23 cellular contexts compared by ENCODE assay signal in genomic region chr17:71501716-71502115, GRCh38.
DNase-seq lines count a peak whose midpoint lies in the region; FAIRE-seq lines count a peak whose summit lies in the region.
"Had no signal": no experiment of that assay in that cellular context is flagged by ENCODE, and none has a peak within 500 bp of the region (broad histone marks: within the 10 kb centered on the region; RNA-seq: fewer than 3 reads in every experiment).

No MANE protein-coding gene starts in this region.

- no peak overlapping the region for H3K4me3 ChIP-seq in H7 (ENCODE audit: insufficient read depth, low read depth, low read length)
- H3K4me3 ChIP-seq: BLaER1, HAP-1, SK-N-MC had no signal

- H3K36me3 ChIP-seq in H7 (replicated peaks; ENCODE audit: control insufficient read depth, insufficient read depth, low read length) = no peaks in the 10 kb centered on the region
- H3K36me3 ChIP-seq: BLaER1, HAP-1 had no signal

- FAIRE-seq in urothelium cell line (lab: Jason Lieb, UNC) = peak; percentile 9
- FAIRE-seq: GM12892 had no signal

- DNase-seq in NCI-H1092 treated with DMSO at 0.1 percent for 48 hours (lab: John Stamatoyannopoulos, UW) = peak; percentile 13
- DNase-seq in NCI-H1092 (lab: John Stamatoyannopoulos, UW) = no peak
- peak; percentile 94 for DNase-seq in NCI-H1694 treated with DMSO at 0.1 percent for 48 hours (lab: John Stamatoyannopoulos, UW)
- peak; percentile 75 for DNase-seq in RPMI7951 (ENCODE audit: low read depth)
- no peak for DNase-seq in urothelium cell line (ENCODE audit: low spot score)
- no peak for DNase-seq in hippocampal formation (lab: John Stamatoyannopoulos, UW)
- no peak for DNase-seq in H7
- no peak for DNase-seq in EL
- DNase-seq: 8988T; CD4-positive, CD25-positive, alpha-beta regulatory T cell; DMS79; GF-D8; MM.1S; NCI-H1436; NCI-H2081; NCI-H524 treated with DMSO at 0.1 percent for 48 hours; SHP77 treated with DMSO at 0.1 percent for 48 hours; T-helper 17 cell; T1000 had no signal

- no peaks in the 10 kb centered on the region for H3K27me3 ChIP-seq in H7 (ENCODE audit: control insufficient read depth, insufficient read depth, low read length)
- H3K27me3 ChIP-seq: BLaER1 had no signal

Comparison
In these comparisons a context has a peak if more than half of its experiments do, and no peak if none do; other contexts are left out.
1. DNase-seq: peak in NCI-H1092 treated with DMSO at 0.1 percent for 48 hours (single experiment), NCI-H1694 treated with DMSO at 0.1 percent for 48 hours (single experiment) and RPMI7951 (single experiment); none in NCI-H1092 (single experiment), urothelium cell line (single experiment), hippocampal formation (0 of 2), H7 (single experiment) and EL (single experiment).